ENCODE assay signal across 1 cellular context in genomic region chr19:49502866-49503581, GRCh38.
A peak's percentile ranks its signal among the peaks of the same experiment; 100 is the strongest.
TF ChIP-seq lines count a peak whose summit lies in the region.

No MANE protein-coding gene starts in this region.

TF ChIP-seq in K562, 482 proteins besides CTCF, POLR2A, EP300 and RAD21 (continues in another document):
- no peak for TF ChIP-seq HDAC3 (IDR thresholded peaks at IDR 0.05; ENCODE audit: borderline replicate concordance, partially characterized antibody)
- TF ChIP-seq CBX3 (IDR thresholded peaks at IDR 0.05; ENCODE audit: borderline replicate concordance in 1 of 2, low read length in 2 of 2) = no peak
- no peak for TF ChIP-seq SAFB2 (IDR thresholded peaks at IDR 0.05; ENCODE audit: borderline replicate concordance, low read depth, low read length, severe bottlenecking)
- TF ChIP-seq CTBP1 (IDR thresholded peaks at IDR 0.05; ENCODE audit: borderline replicate concordance) = peak; percentile 17; the same call in 1 of the 2 replicates
- no peak for TF ChIP-seq ZNF551 (CRISPR knock-in tag; IDR thresholded peaks at IDR 0.05)
- TF ChIP-seq SETDB1 (IDR thresholded peaks at IDR 0.05; ENCODE audit: low read length) = no peak
- TF ChIP-seq FOXA3 (CRISPR knock-in tag; conservative IDR thresholded peaks at IDR 0.05 in 1 of 2, IDR thresholded peaks at IDR 0.05 in 1 of 2) = no peak
- TF ChIP-seq SMARCA5 (IDR thresholded peaks at IDR 0.05) = 0 out of 2 replicates have a peak, but pooled peaks have one; percentile 50
- TF ChIP-seq TAF15 (IDR thresholded peaks at IDR 0.05; ENCODE audit: low read depth, low read length) = no peak
- no peak for TF ChIP-seq NR1H2 (CRISPR knock-in tag; IDR thresholded peaks at IDR 0.05)
- peak; percentile 48; the same call in 1 of the 2 replicates for TF ChIP-seq MAX (CRISPR knock-in tag; IDR thresholded peaks at IDR 0.05)
- TF ChIP-seq CREM (IDR thresholded peaks at IDR 0.05; ENCODE audit: low read depth) = peak; percentile 21; the same call in 1 of the 2 replicates
- no peak for TF ChIP-seq BMI1 (IDR thresholded peaks at IDR 0.05; ENCODE audit: low read length)
- TF ChIP-seq CCAR2 (IDR thresholded peaks at IDR 0.05; ENCODE audit: low read depth, low read length) = no peak
- TF ChIP-seq KLF1 (tag; IDR thresholded peaks at IDR 0.05) = no peak
- no peak for TF ChIP-seq CHAMP1 (IDR thresholded peaks at IDR 0.05)
- TF ChIP-seq, protein P1, sequence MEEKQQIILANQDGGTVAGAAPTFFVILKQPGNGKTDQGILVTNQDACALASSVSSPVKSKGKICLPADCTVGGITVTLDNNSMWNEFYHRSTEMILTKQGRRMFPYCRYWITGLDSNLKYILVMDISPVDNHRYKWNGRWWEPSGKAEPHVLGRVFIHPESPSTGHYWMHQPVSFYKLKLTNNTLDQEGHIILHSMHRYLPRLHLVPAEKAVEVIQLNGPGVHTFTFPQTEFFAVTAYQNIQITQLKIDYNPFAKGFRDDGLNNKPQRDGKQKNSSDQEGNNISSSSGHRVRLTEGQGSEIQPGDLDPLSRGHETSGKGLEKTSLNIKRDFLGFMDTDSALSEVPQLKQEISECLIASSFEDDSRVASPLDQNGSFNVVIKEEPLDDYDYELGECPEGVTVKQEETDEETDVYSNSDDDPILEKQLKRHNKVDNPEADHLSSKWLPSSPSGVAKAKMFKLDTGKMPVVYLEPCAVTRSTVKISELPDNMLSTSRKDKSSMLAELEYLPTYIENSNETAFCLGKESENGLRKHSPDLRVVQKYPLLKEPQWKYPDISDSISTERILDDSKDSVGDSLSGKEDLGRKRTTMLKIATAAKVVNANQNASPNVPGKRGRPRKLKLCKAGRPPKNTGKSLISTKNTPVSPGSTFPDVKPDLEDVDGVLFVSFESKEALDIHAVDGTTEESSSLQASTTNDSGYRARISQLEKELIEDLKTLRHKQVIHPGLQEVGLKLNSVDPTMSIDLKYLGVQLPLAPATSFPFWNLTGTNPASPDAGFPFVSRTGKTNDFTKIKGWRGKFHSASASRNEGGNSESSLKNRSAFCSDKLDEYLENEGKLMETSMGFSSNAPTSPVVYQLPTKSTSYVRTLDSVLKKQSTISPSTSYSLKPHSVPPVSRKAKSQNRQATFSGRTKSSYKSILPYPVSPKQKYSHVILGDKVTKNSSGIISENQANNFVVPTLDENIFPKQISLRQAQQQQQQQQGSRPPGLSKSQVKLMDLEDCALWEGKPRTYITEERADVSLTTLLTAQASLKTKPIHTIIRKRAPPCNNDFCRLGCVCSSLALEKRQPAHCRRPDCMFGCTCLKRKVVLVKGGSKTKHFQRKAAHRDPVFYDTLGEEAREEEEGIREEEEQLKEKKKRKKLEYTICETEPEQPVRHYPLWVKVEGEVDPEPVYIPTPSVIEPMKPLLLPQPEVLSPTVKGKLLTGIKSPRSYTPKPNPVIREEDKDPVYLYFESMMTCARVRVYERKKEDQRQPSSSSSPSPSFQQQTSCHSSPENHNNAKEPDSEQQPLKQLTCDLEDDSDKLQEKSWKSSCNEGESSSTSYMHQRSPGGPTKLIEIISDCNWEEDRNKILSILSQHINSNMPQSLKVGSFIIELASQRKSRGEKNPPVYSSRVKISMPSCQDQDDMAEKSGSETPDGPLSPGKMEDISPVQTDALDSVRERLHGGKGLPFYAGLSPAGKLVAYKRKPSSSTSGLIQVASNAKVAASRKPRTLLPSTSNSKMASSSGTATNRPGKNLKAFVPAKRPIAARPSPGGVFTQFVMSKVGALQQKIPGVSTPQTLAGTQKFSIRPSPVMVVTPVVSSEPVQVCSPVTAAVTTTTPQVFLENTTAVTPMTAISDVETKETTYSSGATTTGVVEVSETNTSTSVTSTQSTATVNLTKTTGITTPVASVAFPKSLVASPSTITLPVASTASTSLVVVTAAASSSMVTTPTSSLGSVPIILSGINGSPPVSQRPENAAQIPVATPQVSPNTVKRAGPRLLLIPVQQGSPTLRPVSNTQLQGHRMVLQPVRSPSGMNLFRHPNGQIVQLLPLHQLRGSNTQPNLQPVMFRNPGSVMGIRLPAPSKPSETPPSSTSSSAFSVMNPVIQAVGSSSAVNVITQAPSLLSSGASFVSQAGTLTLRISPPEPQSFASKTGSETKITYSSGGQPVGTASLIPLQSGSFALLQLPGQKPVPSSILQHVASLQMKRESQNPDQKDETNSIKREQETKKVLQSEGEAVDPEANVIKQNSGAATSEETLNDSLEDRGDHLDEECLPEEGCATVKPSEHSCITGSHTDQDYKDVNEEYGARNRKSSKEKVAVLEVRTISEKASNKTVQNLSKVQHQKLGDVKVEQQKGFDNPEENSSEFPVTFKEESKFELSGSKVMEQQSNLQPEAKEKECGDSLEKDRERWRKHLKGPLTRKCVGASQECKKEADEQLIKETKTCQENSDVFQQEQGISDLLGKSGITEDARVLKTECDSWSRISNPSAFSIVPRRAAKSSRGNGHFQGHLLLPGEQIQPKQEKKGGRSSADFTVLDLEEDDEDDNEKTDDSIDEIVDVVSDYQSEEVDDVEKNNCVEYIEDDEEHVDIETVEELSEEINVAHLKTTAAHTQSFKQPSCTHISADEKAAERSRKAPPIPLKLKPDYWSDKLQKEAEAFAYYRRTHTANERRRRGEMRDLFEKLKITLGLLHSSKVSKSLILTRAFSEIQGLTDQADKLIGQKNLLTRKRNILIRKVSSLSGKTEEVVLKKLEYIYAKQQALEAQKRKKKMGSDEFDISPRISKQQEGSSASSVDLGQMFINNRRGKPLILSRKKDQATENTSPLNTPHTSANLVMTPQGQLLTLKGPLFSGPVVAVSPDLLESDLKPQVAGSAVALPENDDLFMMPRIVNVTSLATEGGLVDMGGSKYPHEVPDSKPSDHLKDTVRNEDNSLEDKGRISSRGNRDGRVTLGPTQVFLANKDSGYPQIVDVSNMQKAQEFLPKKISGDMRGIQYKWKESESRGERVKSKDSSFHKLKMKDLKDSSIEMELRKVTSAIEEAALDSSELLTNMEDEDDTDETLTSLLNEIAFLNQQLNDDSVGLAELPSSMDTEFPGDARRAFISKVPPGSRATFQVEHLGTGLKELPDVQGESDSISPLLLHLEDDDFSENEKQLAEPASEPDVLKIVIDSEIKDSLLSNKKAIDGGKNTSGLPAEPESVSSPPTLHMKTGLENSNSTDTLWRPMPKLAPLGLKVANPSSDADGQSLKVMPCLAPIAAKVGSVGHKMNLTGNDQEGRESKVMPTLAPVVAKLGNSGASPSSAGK (IDR thresholded peaks at IDR 0.05) = no peak
- no peak for TF ChIP-seq ZNF318 (IDR thresholded peaks at IDR 0.05; ENCODE audit: borderline replicate concordance in 1 of 2, low read depth in 1 of 2)
- no peak for TF ChIP-seq MCM5 (IDR thresholded peaks at IDR 0.05; ENCODE audit: low read depth)
- no peak for TF ChIP-seq PML (IDR thresholded peaks at IDR 0.05; ENCODE audit: low read length)
- no peak for TF ChIP-seq GABPB1 (CRISPR knock-in tag; IDR thresholded peaks at IDR 0.05)
- no peak for TF ChIP-seq HNRNPLL (IDR thresholded peaks at IDR 0.05; ENCODE audit: low read depth, low read length, poor library complexity, severe bottlenecking)
- no peak for TF ChIP-seq LARP7 (IDR thresholded peaks at IDR 0.05)
- no peak for TF ChIP-seq PHF20 (IDR thresholded peaks at IDR 0.05; ENCODE audit: partially characterized antibody)
- TF ChIP-seq SOX6 (IDR thresholded peaks at IDR 0.05) = peak; percentile 83
- no peak for TF ChIP-seq DDX20 (tag; IDR thresholded peaks at IDR 0.05; ENCODE audit: low read depth)
- TF ChIP-seq XRCC4 (IDR thresholded peaks at IDR 0.05; ENCODE audit: extremely low read depth, insufficient read depth, insufficient read length) = no peak
